8 cellular contexts compared by ENCODE assay signal in the genomic region with DNA sequence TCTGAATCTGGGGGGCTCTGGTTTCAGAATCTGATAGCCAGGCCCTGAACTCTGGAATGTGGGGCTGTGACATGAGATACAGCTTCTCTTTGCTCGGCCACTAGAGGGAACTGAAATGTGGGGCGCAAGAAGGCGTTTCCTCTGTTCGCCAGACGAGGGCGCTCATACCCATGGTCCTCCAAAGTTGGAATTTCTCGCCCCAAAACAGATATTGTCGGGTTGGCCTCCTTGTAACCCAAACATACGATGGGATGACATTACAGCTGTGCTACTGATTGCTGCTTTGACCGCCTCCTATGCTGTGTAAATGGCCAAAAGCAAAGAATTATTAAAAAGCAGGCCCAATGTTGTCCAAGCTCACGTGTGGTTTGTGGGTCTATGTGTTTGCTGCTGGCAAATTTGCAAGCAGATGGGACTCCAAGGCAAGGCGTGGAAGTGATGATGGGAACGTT. TPM values are rescaled to one million over a fixed set of nuclear protein-coding genes. Genes with fewer than 3 reads are reported as not detected.
DNase-seq lines count a peak whose midpoint lies in the region; ATAC-seq and TF ChIP-seq lines count a peak whose summit lies in the region.

No MANE protein-coding gene starts in this region.

- no peaks in the 10 kb centered on the region for H3K36me3 ChIP-seq in lung (ENCODE audit: control insufficient read depth in 2 of 2, insufficient read depth in 2 of 2, low read length in 2 of 2)

- H3K9me3 ChIP-seq in lung (ENCODE audit: control insufficient read depth in 2 of 2, insufficient read depth in 1 of 2, low read length in 1 of 2), result no peaks in the 10 kb centered on the region

- no peaks in the 10 kb centered on the region for H3K27me3 ChIP-seq in lung (ENCODE audit: control insufficient read depth, insufficient read depth)

- H3K4me3 ChIP-seq in coronary artery (no peak overlapping the region), lung (no peak overlapping the region)

- DNase-seq in AML-193 (lab: John Stamatoyannopoulos, UW) (peak; percentile 77 to 80), GM19240 (ENCODE audit: insufficient read length, low spot score) (peak; percentile 60), NCI-H226 (peak; percentile 34), coronary artery (ENCODE audit: low spot score) (no peak), lung (ENCODE audit: low spot score) (peak; percentile 68)
- peak; percentile 66 to 74 for DNase-seq in activated CD4-positive, alpha-beta T cell treated with anti-CD3 and anti-CD28 coated beads for 4 hours
- peak; percentile 51 for DNase-seq in stimulated activated CD8-positive, alpha-beta memory T cell treated with anti-CD3 and anti-CD28 coated beads, Interleukin-15, amount 100 ng/mL, for 24 hours (ENCODE audit: low read depth)

- ATAC-seq in lung (ENCODE audit: insufficient read depth, low FRiP score) (peak; percentile 92), HG03196 (IDR thresholded peaks at IDR 0.05; ENCODE audit: unreplicated experiment) (no peak)

- no peak overlapping the region for H3K27ac ChIP-seq in coronary artery
- H3K27ac ChIP-seq in lung (ENCODE audit: low read depth in 1 of 2, low read length in 1 of 2), result no peak overlapping the region

- TF ChIP-seq CTCF in coronary artery (IDR thresholded peaks at IDR 0.05) (peak; percentile 92), lung (IDR thresholded peaks at IDR 0.05; ENCODE audit: control extremely low read depth, extremely low read depth) (peak; percentile 99)

- 19 to 22% methylated on average over 13 of the region's 13 CpGs for WGBS in lung, 2 donors

- H3K4me1 ChIP-seq in lung (ENCODE audit: control insufficient read depth in 2 of 2, insufficient read depth in 2 of 2, low read length in 2 of 2), result no peaks in the 10 kb centered on the region

RNA-seq across cellular contexts. Expression of a gene that starts 13.1 kb away (rescaled TPM):
- 10 to 100 TPM; 50.0 to 64.0 TPM for total RNA-seq in lung
- 10 to 100 TPM in 1 of 2 donors, 1 to 10 TPM in 1; 9.4 to 10.9 TPM for polyA plus RNA-seq in lung
